8 cellular contexts compared by ENCODE assay signal in genomic region chr2:217934321-217935131, GRCh38.
DNase-seq lines count a peak whose midpoint lies in the region; ATAC-seq, FAIRE-seq and TF ChIP-seq lines count a peak whose summit lies in the region.

No MANE protein-coding gene starts in this region.

- peaks cover 15% of the 10 kb centered on the region for H3K27me3 Mint-ChIP-seq in activated T-helper 17 cell treated with anti-CD3 and anti-CD28 coated beads, Interleukin-2, amount 50 U/mL, for 72 hours

- peaks cover 6% of the 10 kb centered on the region for H3K4me1 Mint-ChIP-seq in activated T-helper 17 cell treated with anti-CD3 and anti-CD28 coated beads, Interleukin-2, amount 50 U/mL, for 72 hours

- peak overlapping the region; percentile 9 to 83 (median 38) for H3K4me3 ChIP-seq in spleen

- peak; percentile 93 for FAIRE-seq in HTR-8/SVneo (lab: Jason Lieb, UNC)

- H3K4me1 ChIP-seq in spleen = peaks cover 47 to 100% (median 84%) of the 10 kb centered on the region in 6 donors

- no peaks in the 10 kb centered on the region for H3K36me3 Mint-ChIP-seq in activated T-helper 17 cell treated with anti-CD3 and anti-CD28 coated beads, Interleukin-2, amount 50 U/mL, for 72 hours (ENCODE audit: low read depth)

- ATAC-seq in activated T-helper 17 cell treated with anti-CD3 and anti-CD28 coated beads, Interleukin-2, amount 50 U/mL, for 72 hours (replicated peaks) = peak; percentile 76
- no peak for ATAC-seq in HG03159 (IDR thresholded peaks at IDR 0.05; ENCODE audit: unreplicated experiment)

- WGBS in spleen, 5 donors = 17 to 38% (median 23%) methylated on average over 12 to 13 of the region's 13 CpGs

- H3K4me3 Mint-ChIP-seq in activated T-helper 17 cell treated with anti-CD3 and anti-CD28 coated beads, Interleukin-2, amount 50 U/mL, for 72 hours = no peak overlapping the region

- peak overlapping the region; percentile 53 to 86 (median 80) for H3K27ac ChIP-seq in spleen

- peak; percentile 81 for DNase-seq in HTR-8/SVneo (ENCODE audit: insufficient read length, low spot score)
- peak; percentile 93 for DNase-seq in hepatic stellate cell (ENCODE audit: low spot score)
- no peak for DNase-seq in spleen
- no peak for DNase-seq in GM20000 (ENCODE audit: low spot score)
- DNase-seq in ureter (ENCODE audit: low spot score) = no peak
- no peak for DNase-seq in iPS-NIHi11 (ENCODE audit: low spot score)

- intact Hi-C loops in spleen (cut with DNase I; ENCODE audit: low total_unique reads) = no loop called here

- H3K36me3 ChIP-seq in spleen = peaks cover 0 to 10% (median 0%) of the 10 kb centered on the region in 6 donors

- H3K27me3 ChIP-seq in spleen (replicated peaks in 1 of 7) = no peaks in the 10 kb centered on the region

- H3K9me3 ChIP-seq in spleen = no peaks in the 10 kb centered on the region

- no peaks in the 10 kb centered on the region for H3K9me3 Mint-ChIP-seq in activated T-helper 17 cell treated with anti-CD3 and anti-CD28 coated beads, Interleukin-2, amount 50 U/mL, for 72 hours

- no peak for TF ChIP-seq POLR2A in spleen (IDR thresholded peaks at IDR 0.05)

- H3K27ac Mint-ChIP-seq in activated T-helper 17 cell treated with anti-CD3 and anti-CD28 coated beads, Interleukin-2, amount 50 U/mL, for 72 hours = no peak overlapping the region

- no peak for TF ChIP-seq CTCF in spleen (IDR thresholded peaks at IDR 0.05 in 8 of 11, conservative IDR thresholded peaks at IDR 0.05 in 3 of 11)
- TF ChIP-seq CTCF in GM20000 (IDR thresholded peaks at IDR 0.05; ENCODE audit: extremely low read depth, missing control alignments) = no peak

Comparison
In these comparisons a context has a peak if more than half of its experiments do, and no peak if none do; other contexts are left out.
1. DNase-seq: peak in HTR-8/SVneo (single experiment) and hepatic stellate cell (single experiment); none in spleen (single experiment), GM20000 (single experiment), ureter (single experiment) and iPS-NIHi11 (single experiment).